Comparison of ENCODE assay signal across 1 cellular context in genomic region chr19:14136509-14137281, GRCh38.
A peak's percentile ranks its signal among the peaks of the same experiment; 100 is the strongest.
TF ChIP-seq lines count a peak whose summit lies in the region.

TSS of gene ASF1B (minus strand) at chr19:14136589. CDS start at chr19:14136456, 133 bp downstream.

TF ChIP-seq in K562, 482 proteins besides CTCF, POLR2A, EP300 and RAD21 (continued from another document and continues in another):
- peak; percentile 93 for TF ChIP-seq ZBTB40 (IDR thresholded peaks at IDR 0.05)
- TF ChIP-seq ZBTB40 (CRISPR knock-in tag; IDR thresholded peaks at IDR 0.05), result no peak
- TF ChIP-seq ZNF696 (CRISPR knock-in tag; conservative IDR thresholded peaks at IDR 0.05), result no peak
- no peak for TF ChIP-seq MBD1 (CRISPR knock-in tag; IDR thresholded peaks at IDR 0.05)
- no peak for TF ChIP-seq NCOA4 (IDR thresholded peaks at IDR 0.05; ENCODE audit: partially characterized antibody)
- TF ChIP-seq C11orf30 (IDR thresholded peaks at IDR 0.05; ENCODE audit: low read depth), result peak; percentile 78
- TF ChIP-seq RERE (CRISPR knock-in tag; IDR thresholded peaks at IDR 0.05; ENCODE audit: borderline replicate concordance), result no peak
- TF ChIP-seq JUN (IDR thresholded peaks at IDR 0.05; ENCODE audit: borderline replicate concordance, low read depth, low read length), result no peak
- no peak; the same call in 1 of the 2 replicates for TF ChIP-seq JUN (CRISPR knock-in tag; IDR thresholded peaks at IDR 0.05; ENCODE audit: borderline replicate concordance)
- no peak for TF ChIP-seq THAP7 (CRISPR knock-in tag; IDR thresholded peaks at IDR 0.05)
- no peak for TF ChIP-seq TSHZ1 (CRISPR knock-in tag; IDR thresholded peaks at IDR 0.05)
- TF ChIP-seq MAZ (CRISPR knock-in tag; conservative IDR thresholded peaks at IDR 0.05 in 1 of 2, IDR thresholded peaks at IDR 0.05 in 1 of 2), result peak; percentile 16 to 48
- no peak for TF ChIP-seq TAL1 (IDR thresholded peaks at IDR 0.05)
- TF ChIP-seq ZNF174 (CRISPR knock-in tag; IDR thresholded peaks at IDR 0.05), result no peak
- TF ChIP-seq ERF (CRISPR knock-in tag; IDR thresholded peaks at IDR 0.05), result no peak
- TF ChIP-seq HINFP (tag; conservative IDR thresholded peaks at IDR 0.05; ENCODE audit: low read depth), result no peak
- TF ChIP-seq PTRF (tag; IDR thresholded peaks at IDR 0.05), result no peak
- no peak; the same call in 1 of the 2 replicates for TF ChIP-seq TGIF2 (CRISPR knock-in tag; IDR thresholded peaks at IDR 0.05)
- no peak for TF ChIP-seq GATA2 (CRISPR knock-in tag; IDR thresholded peaks at IDR 0.05)
- TF ChIP-seq HOMEZ (CRISPR knock-in tag; IDR thresholded peaks at IDR 0.05), result no peak
- 0 out of 2 replicates have a peak, but pooled peaks have one; percentile 25 for TF ChIP-seq NR1H2 (CRISPR knock-in tag; IDR thresholded peaks at IDR 0.05)
- TF ChIP-seq LARP7 (IDR thresholded peaks at IDR 0.05), result no peak
- peak; percentile 100 for TF ChIP-seq CTBP1 (IDR thresholded peaks at IDR 0.05; ENCODE audit: borderline replicate concordance)
- no peak for TF ChIP-seq DACH1 (IDR thresholded peaks at IDR 0.05; ENCODE audit: partially characterized antibody)
- no peak; the same call in 1 of the 2 replicates for TF ChIP-seq KLF16 (IDR thresholded peaks at IDR 0.05)
- no peak for TF ChIP-seq ARID3B (CRISPR knock-in tag; IDR thresholded peaks at IDR 0.05; ENCODE audit: borderline replicate concordance)
- no peak for TF ChIP-seq NCOA1 (IDR thresholded peaks at IDR 0.05; ENCODE audit: low read depth)
- TF ChIP-seq MYC (IDR thresholded peaks at IDR 0.05; ENCODE audit: low read depth, low read length), result peak; percentile 78; the same call in 1 of the 2 replicates
- TF ChIP-seq MYC (CRISPR knock-in tag; IDR thresholded peaks at IDR 0.05; ENCODE audit: borderline replicate concordance, low read depth), result no peak
- TF ChIP-seq NR2F6 (CRISPR knock-in tag; IDR thresholded peaks at IDR 0.05), result no peak
- no peak for TF ChIP-seq OTX1 (CRISPR knock-in tag; IDR thresholded peaks at IDR 0.05)
